10 cellular contexts compared by ENCODE assay signal in the genomic region with DNA sequence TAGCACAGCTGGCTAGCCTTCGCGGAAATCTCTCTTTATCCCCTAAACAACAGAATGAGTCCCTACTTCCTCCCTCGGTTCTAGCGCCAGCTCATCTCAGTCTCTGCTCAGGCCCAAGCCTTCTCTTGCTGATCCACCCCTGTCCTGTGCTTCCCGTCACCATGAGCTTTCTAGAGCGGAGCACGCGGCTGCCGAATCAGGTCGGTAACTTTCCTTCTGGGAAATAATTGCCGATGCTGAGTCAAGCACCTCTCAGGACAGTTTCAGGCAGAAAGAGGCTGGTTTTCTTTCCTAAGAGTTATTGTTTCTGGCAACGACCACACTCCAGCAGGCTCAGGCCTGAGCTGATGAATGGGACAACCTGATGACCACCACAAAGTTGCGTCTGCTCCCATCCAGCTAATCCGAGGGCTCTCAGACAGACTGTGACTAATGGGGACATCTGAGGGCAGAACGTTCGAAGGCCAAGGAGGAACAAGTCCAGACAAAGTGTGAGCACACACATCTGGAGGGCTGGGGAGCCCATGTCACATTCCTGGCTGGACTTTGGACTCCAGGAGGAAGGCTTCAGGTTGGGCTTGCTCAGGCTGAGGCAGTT.
A peak's percentile ranks its signal among the peaks of the same experiment; 100 is the strongest.
DNase-seq lines count a peak whose midpoint lies in the region; ATAC-seq and TF ChIP-seq lines count a peak whose summit lies in the region.
"Had no signal": no experiment of that assay in that cellular context is flagged by ENCODE, and none has a peak within 500 bp of the region (broad histone marks: within the 10 kb centered on the region; RNA-seq: fewer than 3 reads in every experiment).

No MANE protein-coding gene starts in this region.

- no peaks in the 10 kb centered on the region for H3K36me3 Mint-ChIP-seq in nephron (ENCODE audit: low read depth)

- H3K27ac ChIP-seq in BLaER1 (no peak overlapping the region), epithelial cell of prostate (peak overlapping the region; percentile 82)

- peak overlapping the region; percentile 41 for H3K4me2 ChIP-seq in BLaER1

- no peak for ATAC-seq in HG03095 (IDR thresholded peaks at IDR 0.05; ENCODE audit: unreplicated experiment)
- ATAC-seq in GM19395 (IDR thresholded peaks at IDR 0.05; ENCODE audit: unreplicated experiment), result no peak

- no peaks in the 10 kb centered on the region for H3K36me3 ChIP-seq in BLaER1

- peaks cover 13% of the 10 kb centered on the region; the same call in 1 of the 2 replicates for H3K27me3 ChIP-seq in BLaER1

- H3K4me1 ChIP-seq in BLaER1, result peaks cover 50% of the 10 kb centered on the region

- DNase-seq in MV-4-11 (lab: John Stamatoyannopoulos, UW) (peak; percentile 49), epithelial cell of prostate (ENCODE audit: low read depth, low spot score) (peak; percentile 95), NCI-H2171 (lab: John Stamatoyannopoulos, UW) (no peak)
- DNase-seq in stimulated activated naive CD4-positive, alpha-beta T cell treated with Interleukin-2 at 50 U/mL for 16 hours (lab: John Stamatoyannopoulos, UW), result no peak
- DNase-seq: NCI-H1930, T1000 had no signal

- H4K20me1 ChIP-seq in BLaER1, result no peaks in the 10 kb centered on the region

- no peaks in the 10 kb centered on the region for H3K9me3 ChIP-seq in BLaER1

- peak overlapping the region in 1 of 3 experiments; percentile 33 for H3K4me3 Mint-ChIP-seq in nephron

- peaks cover 18% of the 10 kb centered on the region for H3K4me1 Mint-ChIP-seq in nephron

- peaks cover 57% of the 10 kb centered on the region for H3K27me3 Mint-ChIP-seq in nephron (ENCODE audit: low read depth)

- H3K9ac ChIP-seq in BLaER1, result no peak overlapping the region; the same call in 1 of the 2 replicates

- TF ChIP-seq CTCF in nephron (IDR thresholded peaks at IDR 0.05; ENCODE audit: unreplicated experiment in 3 of 3), result no peak

- H3K9me3 Mint-ChIP-seq in nephron, result no peaks in the 10 kb centered on the region

- H3K4me3 ChIP-seq in BLaER1, result no peak overlapping the region

- H3K27ac Mint-ChIP-seq in nephron, result peak overlapping the region; percentile 18 to 42 (median 25)

Comparison
In these comparisons a context has a peak if more than half of its experiments do, and no peak if none do; other contexts are left out.
1. DNase-seq: peak in MV-4-11 (single experiment) and epithelial cell of prostate (single experiment); none in stimulated activated naive CD4-positive, alpha-beta T cell treated with Interleukin-2 at 50 U/mL for 16 hours (single experiment) and NCI-H2171 (single experiment).